Comparison of ENCODE assay signal across 15 cellular contexts in the genomic region with DNA sequence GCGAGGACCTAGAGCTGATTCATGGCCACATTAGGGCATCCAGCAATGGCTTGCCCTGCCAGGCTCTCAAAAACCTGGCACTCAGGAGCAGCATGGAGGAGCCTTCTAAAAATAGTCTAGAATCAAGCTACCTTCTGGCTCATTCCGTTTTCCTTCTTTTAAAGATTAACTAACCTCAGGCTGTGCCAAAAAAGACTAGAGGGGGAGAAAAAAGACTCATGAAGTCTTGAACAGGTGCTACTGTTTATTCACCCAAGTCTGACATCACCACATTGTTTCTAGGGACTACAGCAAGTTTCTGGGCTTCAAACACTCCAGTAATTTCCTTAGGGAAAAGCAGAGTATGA.
DNase-seq lines count a peak whose midpoint lies in the region; ATAC-seq and TF ChIP-seq lines count a peak whose summit lies in the region.
"Had no signal": no experiment of that assay in that cellular context is flagged by ENCODE, and none has a peak within 500 bp of the region (broad histone marks: within the 10 kb centered on the region; RNA-seq: fewer than 3 reads in every experiment).

No MANE protein-coding gene starts in this region.

- no peaks in the 10 kb centered on the region for H3K4me1 Mint-ChIP-seq in HFFc6 (ENCODE audit: low read depth)

- H3K4me1 ChIP-seq in body of pancreas (peaks cover 49% of the 10 kb centered on the region), stomach (peaks cover 7 to 60% (median 35%) of the 10 kb centered on the region in 4 donors)

- H3K27ac ChIP-seq in body of pancreas (peak overlapping the region; percentile 66 to 87 (median 81)), stomach (peak overlapping the region; percentile 20 to 77 (median 62))
- H3K27ac ChIP-seq: WERI-Rb-1 had no signal

- no peaks in the 10 kb centered on the region for H3K27me3 ChIP-seq in body of pancreas
- no peaks in the 10 kb centered on the region for H3K27me3 ChIP-seq in stomach

- H3K4me3 Mint-ChIP-seq in HFFc6 = no peak overlapping the region
- H3K4me3 Mint-ChIP-seq: stimulated activated naive CD8-positive, alpha-beta T cell treated with anti-CD3 and anti-CD28 coated beads, Interleukin-15, Interleukin-2, amounts not matched to agents 100 ng/mL and 50 ng/mL, for 24 hours had no signal

- H3K9me3 Mint-ChIP-seq in HFFc6 = no peaks in the 10 kb centered on the region
- H3K9me3 Mint-ChIP-seq: stimulated activated naive CD8-positive, alpha-beta T cell treated with anti-CD3 and anti-CD28 coated beads, Interleukin-15, Interleukin-2, amounts not matched to agents 100 ng/mL and 50 ng/mL, for 24 hours had no signal

- 8 to 13% methylated on average over 2 of the region's 2 CpGs for WGBS in body of pancreas, 2 donors
- WGBS in stomach, 5 donors = 26 to 46% (median 31%) methylated on average over 2 of the region's 2 CpGs

- H3K27me3 Mint-ChIP-seq in HFFc6 (ENCODE audit: insufficient read depth) = peaks cover 3% of the 10 kb centered on the region
- H3K27me3 Mint-ChIP-seq: stimulated activated naive CD8-positive, alpha-beta T cell treated with anti-CD3 and anti-CD28 coated beads, Interleukin-15, Interleukin-2, amounts not matched to agents 100 ng/mL and 50 ng/mL, for 24 hours had no signal

- TF ChIP-seq POLR2A in body of pancreas (IDR thresholded peaks at IDR 0.05) (peak in 1 of 3 donors; percentile 27), stomach (IDR thresholded peaks at IDR 0.05) (no peak)

- ATAC-seq in body of pancreas (peak; percentile 95), left colon (peak; percentile 82), HG02623 (IDR thresholded peaks at IDR 0.05; ENCODE audit: unreplicated experiment) (no peak)

- no peak overlapping the region for H3K4me3 ChIP-seq in body of pancreas
- H3K4me3 ChIP-seq in stomach = no peak overlapping the region

- no peak overlapping the region for H3K27ac Mint-ChIP-seq in HFFc6
- H3K27ac Mint-ChIP-seq: stimulated activated naive CD8-positive, alpha-beta T cell treated with anti-CD3 and anti-CD28 coated beads, Interleukin-15, Interleukin-2, amounts not matched to agents 100 ng/mL and 50 ng/mL, for 24 hours had no signal

- H3K36me3 ChIP-seq in body of pancreas (replicated peaks in 1 of 2; ENCODE audit: insufficient read depth in 1 of 2, low read depth in 2 of 2) = no peaks in the 10 kb centered on the region
- no peaks in the 10 kb centered on the region for H3K36me3 ChIP-seq in stomach
- H3K36me3 ChIP-seq: WERI-Rb-1 had no signal

- TF ChIP-seq EP300 in stomach (IDR thresholded peaks at IDR 0.05) = no peak

- intact Hi-C loops in body of pancreas (cut with DNase I) (no loop called here), left colon (cut with DNase I, micrococcal nuclease) (no loop called here), stomach (cut with DNase I; ENCODE audit: low total_unique reads) (no loop called here)

- TF ChIP-seq CTCF in body of pancreas (IDR thresholded peaks at IDR 0.05) = peak in 1 of 7 experiments; percentile 1
- TF ChIP-seq CTCF in stomach (IDR thresholded peaks at IDR 0.05) = no peak
- TF ChIP-seq CTCF in HFFc6 (IDR thresholded peaks at IDR 0.05) = no peak

- H3K9me3 ChIP-seq in body of pancreas (no peaks in the 10 kb centered on the region), stomach (no peaks in the 10 kb centered on the region)

- DNase-seq in NCI-H2029 (lab: John Stamatoyannopoulos, UW) (peak; percentile 44), body of pancreas (peak; percentile 80 to 91 (median 88)), left colon (no peak), stomach (peak; percentile 81), HFFc6 (no peak), GM19238 (ENCODE audit: insufficient read length, low spot score) (no peak)
- DNase-seq: activated T-cell treated with anti-CD3 and anti-CD28 coated beads for 4 hours; HCEC 1CT; KG1; NCI-H226; SHP77; stimulated activated CD4-positive, alpha-beta T cell treated with anti-CD3 and anti-CD28 coated beads, Interleukin-2, amount 100 ng/mL, for 24 hours; WERI-Rb-1 had no signal

- H3K36me3 Mint-ChIP-seq in HFFc6 (ENCODE audit: low read depth) = no peaks in the 10 kb centered on the region

Comparison
In these comparisons a context has a peak if more than half of its experiments do, and no peak if none do; other contexts are left out.
1. DNase-seq: peak in NCI-H2029 (single experiment), body of pancreas (4 of 4) and stomach (single experiment); none in left colon (0 of 2), HFFc6 (single experiment) and GM19238 (single experiment).